ENCODE assay signal across 8 cellular contexts in genomic region chr21:45643021-45643980, GRCh38. TPM values are rescaled to one million over a fixed set of nuclear protein-coding genes. Genes with fewer than 3 reads are reported as not detected.
A peak's percentile ranks its signal among the peaks of the same experiment; 100 is the strongest.
DNase-seq lines count a peak whose midpoint lies in the region; ATAC-seq lines count a peak whose summit lies in the region.

TSS of gene PCBP3 (plus strand) at chr21:45643725. CDS start at chr21:45850086, 206,361 bp downstream.

- no peak within 1 kb of the TSS for H3K27ac Mint-ChIP-seq in activated CD4-positive, alpha-beta memory T cell treated with anti-CD3 and anti-CD28 coated beads, Interleukin-2, amount 10 ng/mL, durations not matched to agents 7 days and 5 days

- no peak within 1 kb of the TSS for H3K27ac ChIP-seq in ACC112 (ENCODE audit: low read depth, low read length)

- peaks cover 3% of the 10 kb centered on the region; the same call in 1 of the 2 replicates for H3K27me3 ChIP-seq in ACC112 (ENCODE audit: insufficient read depth, low read length)

- peaks cover 13% of the 10 kb centered on the region for H3K4me1 ChIP-seq in ACC112 (ENCODE audit: control insufficient read depth, insufficient read depth, low read length, unreplicated experiment)

- POLR2A ChIA-PET in activated CD4-positive, alpha-beta memory T cell treated with anti-CD3 and anti-CD28 coated beads, Interleukin-2, amount 10 ng/mL, durations not matched to agents 7 days and 5 days (lab: Charles Lee): no interaction called here

- peak; percentile 98 for DNase-seq in NCI-H524 (lab: John Stamatoyannopoulos, UW)
- peak; percentile 97 for DNase-seq in activated CD4-positive, alpha-beta memory T cell treated with anti-CD3 and anti-CD28 coated beads, Interleukin-2, amount 10 ng/mL, durations not matched to agents 7 days and 5 days
- peak; percentile 99 for DNase-seq in ecto neural progenitor cell (ENCODE audit: low spot score)
- DNase-seq in lung microvascular endothelial cell (ENCODE audit: low read depth in 2 of 2): peak; percentile 90 to 95
- peak; percentile 91 to 98 (median 95) for DNase-seq in stimulated activated CD4-positive, alpha-beta T cell treated with anti-CD3 and anti-CD28 coated beads, TNF-alpha, amount 100 ng/mL, for 1 hour (ENCODE audit: low read depth in 3 of 3, low spot score in 1 of 3)

- H3K36me3 Mint-ChIP-seq in activated CD4-positive, alpha-beta memory T cell treated with anti-CD3 and anti-CD28 coated beads, Interleukin-2, amount 10 ng/mL, durations not matched to agents 7 days and 5 days (ENCODE audit: low read depth): peaks cover 2% of the 10 kb centered on the region

- H3K79me2 ChIP-seq in ACC112 (ENCODE audit: control insufficient read depth, insufficient read depth, low read length, unreplicated experiment): peaks cover 22% of the 10 kb centered on the region

- peaks cover 3% of the 10 kb centered on the region for H3K9me3 Mint-ChIP-seq in activated CD4-positive, alpha-beta memory T cell treated with anti-CD3 and anti-CD28 coated beads, Interleukin-2, amount 10 ng/mL, durations not matched to agents 7 days and 5 days

- peak within 1 kb of the TSS; percentile 74 for H2AFZ ChIP-seq in ACC112 (ENCODE audit: low read length, unreplicated experiment)

- H3K4me3 Mint-ChIP-seq in activated CD4-positive, alpha-beta memory T cell treated with anti-CD3 and anti-CD28 coated beads, Interleukin-2, amount 10 ng/mL, durations not matched to agents 7 days and 5 days: peak within 1 kb of the TSS; percentile 69

- H3K4me3 ChIP-seq in ACC112 (ENCODE audit: low read depth, low read length): peak within 1 kb of the TSS; percentile 90

- peaks cover 7% of the 10 kb centered on the region; the same call in 1 of the 2 replicates for H3K36me3 ChIP-seq in ACC112 (ENCODE audit: insufficient read depth, low read length)

- peaks cover 29% of the 10 kb centered on the region for H3K27me3 Mint-ChIP-seq in activated CD4-positive, alpha-beta memory T cell treated with anti-CD3 and anti-CD28 coated beads, Interleukin-2, amount 10 ng/mL, durations not matched to agents 7 days and 5 days

- CTCF ChIA-PET in activated CD4-positive, alpha-beta memory T cell treated with anti-CD3 and anti-CD28 coated beads, Interleukin-2, amount 10 ng/mL, durations not matched to agents 7 days and 5 days (lab: Charles Lee): no interaction called here

- peaks cover 28% of the 10 kb centered on the region for H3K4me1 Mint-ChIP-seq in activated CD4-positive, alpha-beta memory T cell treated with anti-CD3 and anti-CD28 coated beads, Interleukin-2, amount 10 ng/mL, durations not matched to agents 7 days and 5 days

- ATAC-seq in GM18868 (IDR thresholded peaks at IDR 0.05; ENCODE audit: unreplicated experiment) (peak; percentile 65), HG03280 (IDR thresholded peaks at IDR 0.05; ENCODE audit: unreplicated experiment) (peak; percentile 71)

RNA-seq across cellular contexts. Expression of gene PCBP3, which starts in this region (rescaled TPM):
- total RNA-seq in activated CD4-positive, alpha-beta memory T cell treated with anti-CD3 and anti-CD28 coated beads, Interleukin-2, amount 10 ng/mL, durations not matched to agents 7 days and 5 days: 1 to 10 TPM; 3.4 to 3.9 TPM
- total RNA-seq in lung microvascular endothelial cell: 0.22 TPM in 1 of 2 replicates, not detected in the other

Comparison
In these comparisons a context has a peak if more than half of its experiments do, and no peak if none do; other contexts are left out.
1. Peak in DNase-seq in lung microvascular endothelial cell; RNA of the gene not detected or under 1 TPM.